ENCODE assay signal across 8 cellular contexts in the genomic region with DNA sequence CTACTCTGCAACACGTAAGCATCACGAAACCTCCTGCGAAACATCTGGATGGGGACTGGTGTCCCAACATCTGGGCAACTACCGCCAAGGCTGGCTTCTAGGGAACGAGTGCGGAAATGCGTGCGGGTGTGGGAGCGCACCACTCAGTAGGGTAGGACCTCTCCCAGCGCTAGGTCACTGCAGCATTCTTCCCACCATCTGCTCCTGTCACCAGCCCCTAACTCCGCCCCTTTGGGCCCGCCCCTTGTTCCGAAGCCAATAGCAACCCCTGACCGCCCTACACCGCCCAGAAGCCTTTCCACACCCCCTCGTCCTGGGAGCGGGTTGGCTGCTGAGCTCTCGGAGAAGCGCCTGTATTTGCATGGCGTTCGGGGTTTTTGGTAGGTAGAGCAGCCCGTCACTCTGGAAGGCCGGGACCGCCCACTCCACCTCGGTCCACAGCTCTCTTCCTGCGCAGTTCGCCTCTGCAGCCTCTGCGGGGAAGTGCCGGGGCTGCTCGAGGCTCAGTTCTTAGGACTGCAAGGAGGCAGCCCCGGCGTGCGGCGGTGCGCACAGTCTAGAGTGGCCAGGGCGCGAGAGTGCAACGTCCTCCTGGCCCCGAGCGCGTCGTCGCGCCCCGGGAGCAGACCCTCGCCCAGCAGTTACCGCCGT. TPM values are rescaled to one million over a fixed set of nuclear protein-coding genes. Genes with fewer than 3 reads are reported as not detected.
DNase-seq lines count a peak whose midpoint lies in the region; FAIRE-seq and TF ChIP-seq lines count a peak whose summit lies in the region.

Gene HS3ST3B1, plus strand, starts transcription at position 454 of the 651 bp plus-strand sequence. CDS start 438 bp downstream, outside the sequence.

- 1% methylated on average over 39 to 45 of the region's 48 CpGs for WGBS in GM23248 (ENCODE audit: low coverage in 1 of 2, low lambda C conversion rate in 2 of 2, missing lambda C conversion rate in 2 of 2), 2 experiments
- 0 to 1% (median 1%) methylated on average over 21 to 48 of the region's 48 CpGs for WGBS in stomach, 5 donors

- no peak within 1 kb of the TSS for H3K27ac Mint-ChIP-seq in neural progenitor cell

- H3K4me2 ChIP-seq in GM23248 (ENCODE audit: unreplicated experiment): peak within 1 kb of the TSS; percentile 96
- no peak within 1 kb of the TSS for H3K4me2 ChIP-seq in Karpas-422 (ENCODE audit: low read depth, low read length, poor library complexity, severe bottlenecking)
- peak within 1 kb of the TSS; percentile 97 for H3K4me2 ChIP-seq in neural progenitor cell

- in situ Hi-C loops in GM23248 (cut with MboI): loop anchor here (25.0 kb wide), 1 partner anchor 862 kb away; no protein-coding TSS in a partner anchor

- H3K27ac ChIP-seq in GM23248 (peak within 1 kb of the TSS; percentile 86), Karpas-422 (ENCODE audit: low read length) (no peak within 1 kb of the TSS), SJSA1 (peak within 1 kb of the TSS; percentile 80), neural progenitor cell (no peak within 1 kb of the TSS), stomach (peak within 1 kb of the TSS; percentile 78 to 87 (median 82))

- peaks cover 30% of the 10 kb centered on the region for H3K4me1 ChIP-seq in GM23248 (ENCODE audit: insufficient read depth)
- peaks cover 10% of the 10 kb centered on the region for H3K4me1 ChIP-seq in Karpas-422 (ENCODE audit: low read length)
- peaks cover 24% of the 10 kb centered on the region for H3K4me1 ChIP-seq in SJSA1 (replicated peaks)
- peaks cover 33% of the 10 kb centered on the region for H3K4me1 ChIP-seq in neural progenitor cell
- peaks cover 54 to 83% (median 68%) of the 10 kb centered on the region in 4 donors for H3K4me1 ChIP-seq in stomach

- peaks cover 51% of the 10 kb centered on the region for H3K4me1 Mint-ChIP-seq in neural progenitor cell

- no peaks in the 10 kb centered on the region for H4K20me1 ChIP-seq in GM23248 (ENCODE audit: insufficient read depth)
- no peaks in the 10 kb centered on the region for H4K20me1 ChIP-seq in Karpas-422 (ENCODE audit: insufficient read depth, low read depth, low read length)
- peaks cover 63% of the 10 kb centered on the region for H4K20me1 ChIP-seq in neural progenitor cell (ENCODE audit: low read depth)

- H3K9me3 Mint-ChIP-seq in neural progenitor cell: no peaks in the 10 kb centered on the region

- H3K27me3 Mint-ChIP-seq in neural progenitor cell (ENCODE audit: insufficient read depth, low read depth): peaks cover 41% of the 10 kb centered on the region

- H3K4me3 ChIP-seq in GM23248 (peak within 1 kb of the TSS; percentile 91), Karpas-422 (ENCODE audit: low read length) (no peak within 1 kb of the TSS), SJSA1 (peak within 1 kb of the TSS; percentile 62), neural progenitor cell (peak within 1 kb of the TSS; percentile 75), stomach (peak within 1 kb of the TSS; percentile 55 to 78 (median 68))

- DNase-seq in Daoy (ENCODE audit: low read depth): peak; percentile 100
- peak; percentile 99 for DNase-seq in GM23248
- DNase-seq in Karpas-422: peak; percentile 43
- peak; percentile 97 to 99 for DNase-seq in SJSA1 (ENCODE audit: low read depth in 1 of 2, low spot score in 2 of 2)
- DNase-seq in activated naive CD4-positive, alpha-beta T cell (lab: John Stamatoyannopoulos, UW): peak; percentile 94 to 98 (median 96)
- peak; percentile 83 to 84 for DNase-seq in frontal cortex (ENCODE audit: low spot score in 2 of 2)
- DNase-seq in neural progenitor cell (ENCODE audit: low spot score): peak; percentile 99
- peak; percentile 97 for DNase-seq in stomach

- peaks cover 48% of the 10 kb centered on the region for H3K79me2 ChIP-seq in GM23248 (ENCODE audit: insufficient read depth)
- no peaks in the 10 kb centered on the region for H3K79me2 ChIP-seq in Karpas-422 (ENCODE audit: low read length)
- peaks cover 45% of the 10 kb centered on the region for H3K79me2 ChIP-seq in neural progenitor cell (ENCODE audit: low read depth)

- peak within 1 kb of the TSS; percentile 91 for H3K4me3 Mint-ChIP-seq in neural progenitor cell

- TF ChIP-seq CTCF in neural progenitor cell (IDR thresholded peaks at IDR 0.05) (no peak), stomach (IDR thresholded peaks at IDR 0.05) (peak in 2 of 7 experiments; percentile 12 to 20)

- FAIRE-seq in frontal cortex (lab: Jason Lieb, UNC): no peak

- H3K36me3 Mint-ChIP-seq in neural progenitor cell: no peaks in the 10 kb centered on the region

- H3K27me3 ChIP-seq in GM23248 (replicated peaks; ENCODE audit: insufficient read depth) (no peaks in the 10 kb centered on the region), Karpas-422 (ENCODE audit: low read length) (no peaks in the 10 kb centered on the region), SJSA1 (replicated peaks) (no peaks in the 10 kb centered on the region), neural progenitor cell (peaks cover 88% of the 10 kb centered on the region), stomach (peaks cover 19 to 100% (median 81%) of the 10 kb centered on the region in 3 donors)

- H3K9ac ChIP-seq in GM23248: peak within 1 kb of the TSS; percentile 93
- H3K9ac ChIP-seq in Karpas-422 (ENCODE audit: low read length): no peak within 1 kb of the TSS
- no peak within 1 kb of the TSS for H3K9ac ChIP-seq in neural progenitor cell

- H3F3A ChIP-seq in GM23248 (ENCODE audit: insufficient read depth): peaks cover 27% of the 10 kb centered on the region
- H3F3A ChIP-seq in neural progenitor cell (ENCODE audit: low read depth): peaks cover 43% of the 10 kb centered on the region

- H3K9me2 ChIP-seq in GM23248 (ENCODE audit: insufficient read depth) (no peaks in the 10 kb centered on the region), Karpas-422 (replicated peaks; ENCODE audit: insufficient read depth, low read length) (no peaks in the 10 kb centered on the region)

- H3K9me3 ChIP-seq in GM23248 (ENCODE audit: low read depth): no peaks in the 10 kb centered on the region
- H3K9me3 ChIP-seq in Karpas-422 (ENCODE audit: low read length): no peaks in the 10 kb centered on the region
- H3K9me3 ChIP-seq in SJSA1 (replicated peaks): no peaks in the 10 kb centered on the region
- no peaks in the 10 kb centered on the region for H3K9me3 ChIP-seq in neural progenitor cell (ENCODE audit: low read depth)
- no peaks in the 10 kb centered on the region for H3K9me3 ChIP-seq in stomach

- H2AFZ ChIP-seq in GM23248: peak within 1 kb of the TSS; percentile 82
- no peak within 1 kb of the TSS for H2AFZ ChIP-seq in Karpas-422 (ENCODE audit: low read length)
- H2AFZ ChIP-seq in neural progenitor cell (replicated peaks): peak within 1 kb of the TSS; percentile 5

- TF ChIP-seq POLR2A in stomach (IDR thresholded peaks at IDR 0.05): no peak

- no peak for TF ChIP-seq EP300 in stomach (IDR thresholded peaks at IDR 0.05)

- intact Hi-C loops in stomach (cut with DNase I; ENCODE audit: low total_unique reads): loop anchor here (5.0 kb wide), 1 partner anchor 703 kb away; no protein-coding TSS in a partner anchor

- no peaks in the 10 kb centered on the region for H3K36me3 ChIP-seq in GM23248 (ENCODE audit: low read depth)
- no peaks in the 10 kb centered on the region for H3K36me3 ChIP-seq in Karpas-422 (ENCODE audit: insufficient read depth, low read length)
- H3K36me3 ChIP-seq in SJSA1: peaks cover 10% of the 10 kb centered on the region
- H3K36me3 ChIP-seq in neural progenitor cell: no peaks in the 10 kb centered on the region
- no peaks in the 10 kb centered on the region for H3K36me3 ChIP-seq in stomach

RNA-seq across cellular contexts. Expression of gene HS3ST3B1, which starts in this region (rescaled TPM):
- 3.1 and 4.7 TPM in 2 replicates for total RNA-seq in Daoy (2014; rRNA removed; shearing (Covaris generic))
- total RNA-seq in GM23248 (2014; rRNA removed; shearing (Covaris generic)): 41.9 and 45.5 TPM in 2 replicates
- polyA plus RNA-seq in GM23248 (2016; fragmentation: Nextera tagmentation; extraction: Ambion mirVana): 37.6 and 40.1 TPM in 2 replicates
- total RNA-seq in Karpas-422 (2014; rRNA removed; shearing (Covaris generic); ENCODE audit: low replicate concordance): not detected in 2 replicates
- total RNA-seq in SJSA1 (2014; rRNA removed; shearing (Covaris generic)): 14.1 and 17.0 TPM in 2 replicates
- total RNA-seq in frontal cortex: 1.6 TPM
- 21.2 and 21.5 TPM in 2 replicates for total RNA-seq in neural progenitor cell (ENCODE audit: low replicate concordance)
- total RNA-seq in stomach: 1 to 10 TPM in 3 of 5 donors, not detected in 2; 1.7 to 3.6 (median 2.6) TPM
- polyA plus RNA-seq in stomach: 1 to 10 TPM in 2 of 3 donors, under 1 TPM in 1; 0.81 to 1.5 (median 1.2) TPM

Comparison
In these comparisons a context has a peak if more than half of its experiments do, and no peak if none do; other contexts are left out.
1. RNA of gene HS3ST3B1 (polyA plus RNA-seq): 37.6 to 40.1 TPM in GM23248; 0.81 to 1.5 TPM in stomach; every median in the first group is over 10 times any median in the second.
2. Peak in DNase-seq in Karpas-422; RNA of the gene not detected or under 1 TPM.
3. DNase-seq: peak in every context shown above with its lines; median percentile 100 in Daoy; 99 in GM23248; 99 in neural progenitor cell; 98 in SJSA1; 97 in stomach; 96 in activated naive CD4-positive, alpha-beta T cell; 84 in frontal cortex; 43 in Karpas-422.
4. H3K27ac ChIP-seq: peak in GM23248 (single experiment), SJSA1 (single experiment) and stomach (5 of 5); none in Karpas-422 (single experiment) and neural progenitor cell (single experiment).